10 cellular contexts compared by ENCODE assay signal in genomic region chr20:50636601-50637539, GRCh38. TPM values are rescaled to one million over a fixed set of nuclear protein-coding genes. Genes with fewer than 3 reads are reported as not detected.
DNase-seq lines count a peak whose midpoint lies in the region; ATAC-seq and TF ChIP-seq lines count a peak whose summit lies in the region.
"Had no signal": no experiment of that assay in that cellular context is flagged by ENCODE, and none has a peak within 500 bp of the region (broad histone marks: within the 10 kb centered on the region; RNA-seq: fewer than 3 reads in every experiment).

No MANE protein-coding gene starts in this region.

- peak overlapping the region; percentile 13 for H3K4me3 Mint-ChIP-seq in glutamatergic neuron (ENCODE audit: unreplicated experiment)
- no peak overlapping the region for H3K4me3 Mint-ChIP-seq in progenitor cell of endocrine pancreas (ENCODE audit: low read depth)
- H3K4me3 Mint-ChIP-seq: stimulated activated naive CD8-positive, alpha-beta T cell treated with anti-CD3 and anti-CD28 coated beads, Interleukin-15, Interleukin-2, amounts not matched to agents 100 ng/mL and 50 ng/mL, for 24 hours had no signal

- no peak overlapping the region for H3K4me3 ChIP-seq in dorsolateral prefrontal cortex
- H3K4me3 ChIP-seq: ascending aorta had no signal

- peaks cover 7% of the 10 kb centered on the region for H3K4me1 Mint-ChIP-seq in glutamatergic neuron (ENCODE audit: low read depth, unreplicated experiment)
- peaks cover 7% of the 10 kb centered on the region for H3K4me1 Mint-ChIP-seq in progenitor cell of endocrine pancreas (ENCODE audit: low read depth)

- H3K27ac Mint-ChIP-seq in glutamatergic neuron (ENCODE audit: unreplicated experiment): no peak overlapping the region
- H3K27ac Mint-ChIP-seq in progenitor cell of endocrine pancreas: peak overlapping the region; percentile 69
- H3K27ac Mint-ChIP-seq: stimulated activated naive CD8-positive, alpha-beta T cell treated with anti-CD3 and anti-CD28 coated beads, Interleukin-15, Interleukin-2, amounts not matched to agents 100 ng/mL and 50 ng/mL, for 24 hours had no signal

- CTCF ChIA-PET in HEK293T (lab: Yijun Ruan, JAX): interaction anchor here (0.7 to 3.0 kb wide), 4 partner anchors 8 to 112 kb away, joined by 4 to 20 read pairs (median 8); no protein-coding TSS in a partner anchor

- peaks cover 0 to 5% (median 0%) of the 10 kb centered on the region in 45 donors for H3K27me3 ChIP-seq in dorsolateral prefrontal cortex
- H3K27me3 ChIP-seq: ascending aorta had no signal

- intact Hi-C loops in dorsolateral prefrontal cortex (cut with DNase I): no loop called here

- H3K27me3 Mint-ChIP-seq in glutamatergic neuron (ENCODE audit: unreplicated experiment): peaks cover 12% of the 10 kb centered on the region
- H3K27me3 Mint-ChIP-seq in progenitor cell of endocrine pancreas: peaks cover 9% of the 10 kb centered on the region
- H3K27me3 Mint-ChIP-seq: stimulated activated naive CD8-positive, alpha-beta T cell treated with anti-CD3 and anti-CD28 coated beads, Interleukin-15, Interleukin-2, amounts not matched to agents 100 ng/mL and 50 ng/mL, for 24 hours had no signal

- no peak for ATAC-seq in SK-N-SH treated with all-trans-retinoic acid at 6 μM for 48 hours

- in situ Hi-C loops in Caki2 (cut with HindIII; ENCODE audit: low pct_unique_long_range_greater_than_20kb, low sequenced_read_pairs): no loop called here

- peak overlapping the region in 15 of 59 donors; percentile 9 to 69 (median 31) for H3K27ac ChIP-seq in dorsolateral prefrontal cortex

- DNase-seq in Caki2 (ENCODE audit: low read depth) (peak; percentile 41), glutamatergic neuron (peak; percentile 39), progenitor cell of endocrine pancreas (ENCODE audit: low spot score, unreplicated experiment) (no peak), HEK293T (ENCODE audit: extremely low spot score) (no peak), dorsolateral prefrontal cortex (no peak), GF-D8 (lab: John Stamatoyannopoulos, UW) (no peak), NCI-H446 (lab: John Stamatoyannopoulos, UW) (no peak)

- TF ChIP-seq CTCF in glutamatergic neuron (IDR thresholded peaks at IDR 0.05; ENCODE audit: partially characterized antibody, unreplicated experiment) (no peak), progenitor cell of endocrine pancreas (IDR thresholded peaks at IDR 0.05; ENCODE audit: unreplicated experiment) (no peak), dorsolateral prefrontal cortex (IDR thresholded peaks at IDR 0.05 in 54 of 56, conservative IDR thresholded peaks at IDR 0.05 in 2 of 56; ENCODE audit: low read depth in 1 of 56, partially characterized antibody in 56 of 56) (no peak)

- peaks cover 11% of the 10 kb centered on the region for H3K9me3 Mint-ChIP-seq in glutamatergic neuron (ENCODE audit: unreplicated experiment)
- H3K9me3 Mint-ChIP-seq in progenitor cell of endocrine pancreas (ENCODE audit: low read depth): no peaks in the 10 kb centered on the region
- H3K9me3 Mint-ChIP-seq: stimulated activated naive CD8-positive, alpha-beta T cell treated with anti-CD3 and anti-CD28 coated beads, Interleukin-15, Interleukin-2, amounts not matched to agents 100 ng/mL and 50 ng/mL, for 24 hours had no signal

- POLR2A ChIA-PET in HEK293T (lab: Yijun Ruan, JAX): no interaction called here

- H3K36me3 Mint-ChIP-seq in glutamatergic neuron (ENCODE audit: unreplicated experiment): no peaks in the 10 kb centered on the region
- no peaks in the 10 kb centered on the region for H3K36me3 Mint-ChIP-seq in progenitor cell of endocrine pancreas (ENCODE audit: insufficient read depth)

TF ChIP-seq in SK-N-SH treated with all-trans-retinoic acid at 6 μM for 48 hours, 23 proteins besides CTCF, POLR2A, EP300 and RAD21:
- peak; percentile 44; the same call in 1 of the 2 replicates for TF ChIP-seq ZFP3 (CRISPR knock-in tag; IDR thresholded peaks at IDR 0.05)
- no peak for TF ChIP-seq ZNF8 (CRISPR knock-in tag; IDR thresholded peaks at IDR 0.05)

TF ChIP-seq in HEK293T, 16 proteins besides CTCF, POLR2A, EP300 and RAD21:
- no peak for TF ChIP-seq FOXM1 (IDR thresholded peaks at IDR 0.05; ENCODE audit: borderline replicate concordance)
- TF ChIP-seq FOXA1 (IDR thresholded peaks at IDR 0.05): no peak
- TF ChIP-seq HDGF (IDR thresholded peaks at IDR 0.05; ENCODE audit: borderline replicate concordance): no peak
- TF ChIP-seq BHLHE40 (IDR thresholded peaks at IDR 0.05; ENCODE audit: borderline replicate concordance): no peak
- no peak for TF ChIP-seq FOXK2 (IDR thresholded peaks at IDR 0.05)
- TF ChIP-seq SUZ12 (IDR thresholded peaks at IDR 0.05): no peak
- TF ChIP-seq PKNOX1 (IDR thresholded peaks at IDR 0.05): no peak
- TF ChIP-seq TARDBP (IDR thresholded peaks at IDR 0.05): no peak
- TF ChIP-seq LEF1 (IDR thresholded peaks at IDR 0.05; ENCODE audit: borderline replicate concordance): no peak
- TF ChIP-seq L3MBTL2 (conservative IDR thresholded peaks at IDR 0.05): no peak
- no peak for TF ChIP-seq ELF4 (IDR thresholded peaks at IDR 0.05)
- no peak for TF ChIP-seq NFRKB (IDR thresholded peaks at IDR 0.05)
- TF ChIP-seq ARNT (IDR thresholded peaks at IDR 0.05): no peak
- TF ChIP-seq SP1 (IDR thresholded peaks at IDR 0.05): no peak
- no peak for TF ChIP-seq ZNF384 (IDR thresholded peaks at IDR 0.05)
- TF ChIP-seq CTBP1 (IDR thresholded peaks at IDR 0.05; ENCODE audit: borderline replicate concordance): no peak

RNA-seq across cellular contexts. Expression of gene RIPOR3, which starts 54.5 kb away (rescaled TPM):
- total RNA-seq in Caki2 (2014; rRNA removed; shearing (Covaris generic); ENCODE audit: low replicate concordance): 0.38 and 0.47 TPM in 2 replicates
- total RNA-seq in glutamatergic neuron (ENCODE audit: unreplicated experiment) (not detected), progenitor cell of endocrine pancreas (0.29 and 0.31 TPM in 2 replicates), dorsolateral prefrontal cortex (10 to 100 TPM in 3 of 120 experiments, 1 to 10 TPM in 114, under 1 TPM in 3; 0.69 to 27.4 (median 3.9) TPM)

Comparison
In these comparisons a context has a peak if more than half of its experiments do, and no peak if none do; other contexts are left out.
1. DNase-seq: peak in Caki2 (single experiment) and glutamatergic neuron (single experiment); none in progenitor cell of endocrine pancreas (single experiment), HEK293T (single experiment), dorsolateral prefrontal cortex (0 of 10), GF-D8 (single experiment) and NCI-H446 (0 of 2).